ENCODE assay signal across 24 cellular contexts in the genomic region with DNA sequence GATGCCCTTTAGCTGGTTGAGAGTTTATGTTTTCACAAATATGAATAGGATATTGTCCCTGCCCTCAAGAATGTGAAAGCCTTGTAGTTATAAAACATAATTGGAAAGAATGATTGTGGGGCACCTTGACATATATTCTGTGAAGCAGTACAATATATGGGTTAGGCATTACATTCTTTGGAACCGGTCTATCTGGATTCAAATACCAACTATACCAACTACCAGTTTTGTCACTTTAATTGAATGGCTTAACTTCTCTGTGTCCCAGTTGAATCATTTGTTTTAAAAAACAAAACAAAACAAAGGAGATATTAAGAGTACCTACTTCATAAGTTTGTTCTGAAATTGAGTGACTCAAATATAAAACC.
DNase-seq lines count a peak whose midpoint lies in the region; ATAC-seq, FAIRE-seq and TF ChIP-seq lines count a peak whose summit lies in the region.
"Had no signal": no experiment of that assay in that cellular context is flagged by ENCODE, and none has a peak within 500 bp of the region (broad histone marks: within the 10 kb centered on the region; RNA-seq: fewer than 3 reads in every experiment).

No MANE protein-coding gene starts in this region.

- no peaks in the 10 kb centered on the region for H3K36me3 Mint-ChIP-seq in activated T-cell treated with anti-CD3 and anti-CD28 coated beads, Interleukin-2, amount 50 U/mL, for 72 hours (ENCODE audit: insufficient read depth in 2 of 2)
- peaks cover 6 to 27% (median 10%) of the 10 kb centered on the region in 3 donors for H3K36me3 Mint-ChIP-seq in naive thymus-derived CD8-positive, alpha-beta T cell

- ATAC-seq in activated T-cell treated with anti-CD3 and anti-CD28 coated beads, Interleukin-2, amount 50 U/mL, for 72 hours (replicated peaks in 1 of 2) = no peak
- ATAC-seq in HG03039 (IDR thresholded peaks at IDR 0.05; ENCODE audit: unreplicated experiment) = no peak
- ATAC-seq in naive thymus-derived CD8-positive, alpha-beta T cell = no peak
- ATAC-seq: CD8-positive, alpha-beta T cell; HepG2 had no signal

- FAIRE-seq in colon (lab: Jason Lieb, UNC) = peak; percentile 14
- FAIRE-seq: GM18507, HepG2 had no signal

- no peak overlapping the region for H2AFZ ChIP-seq in smooth muscle cell (ENCODE audit: low read depth)

- peaks cover 14% of the 10 kb centered on the region for H3F3A ChIP-seq in smooth muscle cell (ENCODE audit: low read depth)

- POLR2A ChIA-PET in naive thymus-derived CD8-positive, alpha-beta T cell (lab: Charles Lee) = no interaction called here

- no peak overlapping the region for H3K4me3 Mint-ChIP-seq in activated T-cell treated with anti-CD3 and anti-CD28 coated beads, Interleukin-2, amount 50 U/mL, for 72 hours
- no peak overlapping the region for H3K4me3 Mint-ChIP-seq in naive thymus-derived CD8-positive, alpha-beta T cell
- H3K4me3 Mint-ChIP-seq: CD8-positive, alpha-beta T cell had no signal

- H3K27me3 Mint-ChIP-seq in activated T-cell treated with anti-CD3 and anti-CD28 coated beads, Interleukin-2, amount 50 U/mL, for 72 hours (ENCODE audit: low read depth) = no peaks in the 10 kb centered on the region
- no peaks in the 10 kb centered on the region for H3K27me3 Mint-ChIP-seq in naive thymus-derived CD8-positive, alpha-beta T cell

- H3K9me3 Mint-ChIP-seq in activated T-cell treated with anti-CD3 and anti-CD28 coated beads, Interleukin-2, amount 50 U/mL, for 72 hours = peaks cover 0 to 1% of the 10 kb centered on the region in 2 donors
- peaks cover 0 to 2% (median 0%) of the 10 kb centered on the region in 9 donors for H3K9me3 Mint-ChIP-seq in naive thymus-derived CD8-positive, alpha-beta T cell
- H3K9me3 Mint-ChIP-seq: CD8-positive, alpha-beta T cell had no signal

- H3K4me3 ChIP-seq in smooth muscle cell = no peak overlapping the region
- H3K4me3 ChIP-seq: Peyer's patch, SJSA1 had no signal

- peaks cover 19% of the 10 kb centered on the region for H3K4me1 ChIP-seq in smooth muscle cell (ENCODE audit: low read depth)
- H3K4me1 ChIP-seq: Peyer's patch, SJSA1 had no signal

- TF ChIP-seq CTCF in smooth muscle cell (IDR thresholded peaks at IDR 0.05; ENCODE audit: borderline replicate concordance, insufficient read depth, poor library complexity, severe bottlenecking) = no peak

- peak overlapping the region; percentile 59 for H3K27ac ChIP-seq in smooth muscle cell (ENCODE audit: low read depth)
- H3K27ac ChIP-seq: Peyer's patch, SJSA1 had no signal

- no peak overlapping the region for H3K27ac Mint-ChIP-seq in activated T-cell treated with anti-CD3 and anti-CD28 coated beads, Interleukin-2, amount 50 U/mL, for 72 hours
- H3K27ac Mint-ChIP-seq in naive thymus-derived CD8-positive, alpha-beta T cell = no peak overlapping the region
- H3K27ac Mint-ChIP-seq: CD8-positive, alpha-beta T cell had no signal

- H3K9me3 ChIP-seq in smooth muscle cell (replicated peaks; ENCODE audit: low read depth) = no peaks in the 10 kb centered on the region
- H3K9me3 ChIP-seq: Peyer's patch, SJSA1 had no signal

- H3K9ac ChIP-seq in smooth muscle cell (ENCODE audit: low read depth) = no peak overlapping the region

- 81% methylated on average over 1 of the region's 1 CpG for WGBS in smooth muscle cell (ENCODE audit: low lambda C conversion rate)

- no peaks in the 10 kb centered on the region for H4K20me1 ChIP-seq in smooth muscle cell (ENCODE audit: low read depth)

- H3K4me2 ChIP-seq in smooth muscle cell = peak overlapping the region; percentile 74

- no peaks in the 10 kb centered on the region for H3K27me3 ChIP-seq in smooth muscle cell (ENCODE audit: low read depth)
- H3K27me3 ChIP-seq: Peyer's patch, SJSA1 had no signal

- H3K36me3 ChIP-seq in smooth muscle cell (ENCODE audit: low read depth) = no peaks in the 10 kb centered on the region
- H3K36me3 ChIP-seq: Peyer's patch, SJSA1 had no signal

- H3K79me2 ChIP-seq in smooth muscle cell (ENCODE audit: low read depth) = no peaks in the 10 kb centered on the region

- DNase-seq in SIG-M5 treated with dmso at 0.1 percent for 504 hours (lab: John Stamatoyannopoulos, UW; ENCODE audit: unreplicated experiment) (peak; percentile 42), SIG-M5 (lab: John Stamatoyannopoulos, UW) (no peak), iPS-NIHi11 (ENCODE audit: low spot score) (peak; percentile 15), smooth muscle cell (lab: John Stamatoyannopoulos, UW; ENCODE audit: unreplicated experiment) (no peak)
- DNase-seq in activated T-cell treated with anti-CD3 and anti-CD28 coated beads, Interleukin-2, amount 50 U/mL, for 72 hours = no peak
- no peak for DNase-seq in naive thymus-derived CD8-positive, alpha-beta T cell
- DNase-seq: 8988T; AML-193; C1 segment of cervical spinal cord; CD8-positive, alpha-beta T cell; DMS153; KBM-7; NCI-H1092 treated with DMSO at 0.1 percent for 48 hours; NCI-H1436 treated with DMSO at 0.1 percent for 48 hours; NCI-H1930; NCI-H226; NCI-H510A treated with DMSO at 0.1 percent for 48 hours; NCI-H748 treated with DMSO at 0.1 percent for 48 hours; Peyer's patch had no signal

- no peaks in the 10 kb centered on the region for H3K4me1 Mint-ChIP-seq in activated T-cell treated with anti-CD3 and anti-CD28 coated beads, Interleukin-2, amount 50 U/mL, for 72 hours (ENCODE audit: low read depth)
- no peaks in the 10 kb centered on the region for H3K4me1 Mint-ChIP-seq in naive thymus-derived CD8-positive, alpha-beta T cell

Comparison
In these comparisons a context has a peak if more than half of its experiments do, and no peak if none do; other contexts are left out.
1. DNase-seq: peak in SIG-M5 treated with dmso at 0.1 percent for 504 hours (single experiment) and iPS-NIHi11 (single experiment); none in SIG-M5 (single experiment), smooth muscle cell (single experiment), activated T-cell treated with anti-CD3 and anti-CD28 coated beads, Interleukin-2, amount 50 U/mL, for 72 hours (0 of 2) and naive thymus-derived CD8-positive, alpha-beta T cell (0 of 10).